1 cellular context compared by ENCODE assay signal in the genomic region with DNA sequence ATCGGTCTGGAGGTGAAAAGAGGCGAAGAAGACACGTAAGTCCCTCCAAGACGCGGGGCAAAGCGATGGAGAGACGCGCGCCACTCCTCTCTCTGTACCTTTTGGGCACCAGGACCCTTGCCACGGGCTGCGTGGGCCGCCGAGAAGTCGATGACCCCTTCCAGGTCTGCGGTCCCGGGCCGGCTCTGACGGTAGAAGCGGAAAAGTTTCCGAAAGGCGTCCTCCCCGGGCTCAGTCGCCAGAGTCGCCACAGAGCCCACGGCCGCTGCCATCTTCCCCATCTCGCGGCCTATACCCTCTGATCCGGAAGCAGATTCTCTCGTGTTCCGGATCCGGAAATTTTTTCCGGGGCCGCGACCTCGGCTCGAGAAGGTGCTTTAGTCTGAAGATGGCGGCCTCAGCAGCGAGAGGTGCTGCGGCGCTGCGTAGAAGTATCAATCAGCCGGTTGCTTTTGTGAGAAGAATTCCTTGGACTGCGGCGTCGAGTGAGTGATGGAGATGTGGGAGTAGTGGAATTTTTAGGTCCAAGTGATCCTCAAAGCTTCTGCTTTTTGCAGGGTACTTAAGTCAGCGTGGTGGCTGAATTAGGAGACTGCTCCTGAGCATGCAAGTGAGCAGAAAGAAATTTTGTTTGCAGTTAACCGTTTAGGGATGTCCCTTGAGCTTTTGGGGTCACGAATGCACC.
TF ChIP-seq lines count a peak whose summit lies in the region.

A gene with protein sequence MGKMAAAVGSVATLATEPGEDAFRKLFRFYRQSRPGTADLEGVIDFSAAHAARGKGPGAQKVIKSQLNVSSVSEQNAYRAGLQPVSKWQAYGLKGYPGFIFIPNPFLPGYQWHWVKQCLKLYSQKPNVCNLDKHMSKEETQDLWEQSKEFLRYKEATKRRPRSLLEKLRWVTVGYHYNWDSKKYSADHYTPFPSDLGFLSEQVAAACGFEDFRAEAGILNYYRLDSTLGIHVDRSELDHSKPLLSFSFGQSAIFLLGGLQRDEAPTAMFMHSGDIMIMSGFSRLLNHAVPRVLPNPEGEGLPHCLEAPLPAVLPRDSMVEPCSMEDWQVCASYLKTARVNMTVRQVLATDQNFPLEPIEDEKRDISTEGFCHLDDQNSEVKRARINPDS (minus strand): TSS at position 300 of the 685 bp plus-strand sequence. CDS start 19 bp downstream, at position 281.
A gene (plus strand): TSS at position 380 of the 685 bp plus-strand sequence. CDS start 9 bp downstream, at position 389.

TF ChIP-seq in HCT116, 20 proteins besides CTCF, POLR2A, EP300 and RAD21 (continued from another document):
- TF ChIP-seq, protein P1, sequence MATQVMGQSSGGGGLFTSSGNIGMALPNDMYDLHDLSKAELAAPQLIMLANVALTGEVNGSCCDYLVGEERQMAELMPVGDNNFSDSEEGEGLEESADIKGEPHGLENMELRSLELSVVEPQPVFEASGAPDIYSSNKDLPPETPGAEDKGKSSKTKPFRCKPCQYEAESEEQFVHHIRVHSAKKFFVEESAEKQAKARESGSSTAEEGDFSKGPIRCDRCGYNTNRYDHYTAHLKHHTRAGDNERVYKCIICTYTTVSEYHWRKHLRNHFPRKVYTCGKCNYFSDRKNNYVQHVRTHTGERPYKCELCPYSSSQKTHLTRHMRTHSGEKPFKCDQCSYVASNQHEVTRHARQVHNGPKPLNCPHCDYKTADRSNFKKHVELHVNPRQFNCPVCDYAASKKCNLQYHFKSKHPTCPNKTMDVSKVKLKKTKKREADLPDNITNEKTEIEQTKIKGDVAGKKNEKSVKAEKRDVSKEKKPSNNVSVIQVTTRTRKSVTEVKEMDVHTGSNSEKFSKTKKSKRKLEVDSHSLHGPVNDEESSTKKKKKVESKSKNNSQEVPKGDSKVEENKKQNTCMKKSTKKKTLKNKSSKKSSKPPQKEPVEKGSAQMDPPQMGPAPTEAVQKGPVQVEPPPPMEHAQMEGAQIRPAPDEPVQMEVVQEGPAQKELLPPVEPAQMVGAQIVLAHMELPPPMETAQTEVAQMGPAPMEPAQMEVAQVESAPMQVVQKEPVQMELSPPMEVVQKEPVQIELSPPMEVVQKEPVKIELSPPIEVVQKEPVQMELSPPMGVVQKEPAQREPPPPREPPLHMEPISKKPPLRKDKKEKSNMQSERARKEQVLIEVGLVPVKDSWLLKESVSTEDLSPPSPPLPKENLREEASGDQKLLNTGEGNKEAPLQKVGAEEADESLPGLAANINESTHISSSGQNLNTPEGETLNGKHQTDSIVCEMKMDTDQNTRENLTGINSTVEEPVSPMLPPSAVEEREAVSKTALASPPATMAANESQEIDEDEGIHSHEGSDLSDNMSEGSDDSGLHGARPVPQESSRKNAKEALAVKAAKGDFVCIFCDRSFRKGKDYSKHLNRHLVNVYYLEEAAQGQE (IDR thresholded peaks at IDR 0.05; ENCODE audit: low read depth): no peak
- TF ChIP-seq SIN3A (IDR thresholded peaks at IDR 0.05; ENCODE audit: low read depth) (peak; percentile 94), ZNF274 (IDR thresholded peaks at IDR 0.05; ENCODE audit: low read depth, low read length) (no peak), JUND (IDR thresholded peaks at IDR 0.05) (no peak), ZFX (IDR thresholded peaks at IDR 0.05) (peak; percentile 13; the same call in 1 of the 2 replicates), EZH2phosphoT487 (IDR thresholded peaks at IDR 0.05; ENCODE audit: borderline replicate concordance) (no peak), SP1 (IDR thresholded peaks at IDR 0.05; ENCODE audit: low read depth) (no peak), YY1 (IDR thresholded peaks at IDR 0.05; ENCODE audit: extremely low read depth, insufficient replicate concordance, low read depth, low read length) (peak; percentile 98), TCF7L2 (IDR thresholded peaks at IDR 0.05; ENCODE audit: borderline replicate concordance, extremely low read depth, insufficient read depth, insufficient read length) (no peak)
- TF ChIP-seq, protein P2, sequence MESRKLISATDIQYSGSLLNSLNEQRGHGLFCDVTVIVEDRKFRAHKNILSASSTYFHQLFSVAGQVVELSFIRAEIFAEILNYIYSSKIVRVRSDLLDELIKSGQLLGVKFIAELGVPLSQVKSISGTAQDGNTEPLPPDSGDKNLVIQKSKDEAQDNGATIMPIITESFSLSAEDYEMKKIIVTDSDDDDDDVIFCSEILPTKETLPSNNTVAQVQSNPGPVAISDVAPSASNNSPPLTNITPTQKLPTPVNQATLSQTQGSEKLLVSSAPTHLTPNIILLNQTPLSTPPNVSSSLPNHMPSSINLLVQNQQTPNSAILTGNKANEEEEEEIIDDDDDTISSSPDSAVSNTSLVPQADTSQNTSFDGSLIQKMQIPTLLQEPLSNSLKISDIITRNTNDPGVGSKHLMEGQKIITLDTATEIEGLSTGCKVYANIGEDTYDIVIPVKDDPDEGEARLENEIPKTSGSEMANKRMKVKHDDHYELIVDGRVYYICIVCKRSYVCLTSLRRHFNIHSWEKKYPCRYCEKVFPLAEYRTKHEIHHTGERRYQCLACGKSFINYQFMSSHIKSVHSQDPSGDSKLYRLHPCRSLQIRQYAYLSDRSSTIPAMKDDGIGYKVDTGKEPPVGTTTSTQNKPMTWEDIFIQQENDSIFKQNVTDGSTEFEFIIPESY (IDR thresholded peaks at IDR 0.05; ENCODE audit: extremely low read depth, insufficient replicate concordance, low read length): no peak
- TF ChIP-seq, protein P3, sequence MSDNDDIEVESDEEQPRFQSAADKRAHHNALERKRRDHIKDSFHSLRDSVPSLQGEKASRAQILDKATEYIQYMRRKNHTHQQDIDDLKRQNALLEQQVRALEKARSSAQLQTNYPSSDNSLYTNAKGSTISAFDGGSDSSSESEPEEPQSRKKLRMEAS (IDR thresholded peaks at IDR 0.05): peak; percentile 84
